Comparison of ENCODE assay signal across 17 cellular contexts in the genomic region with DNA sequence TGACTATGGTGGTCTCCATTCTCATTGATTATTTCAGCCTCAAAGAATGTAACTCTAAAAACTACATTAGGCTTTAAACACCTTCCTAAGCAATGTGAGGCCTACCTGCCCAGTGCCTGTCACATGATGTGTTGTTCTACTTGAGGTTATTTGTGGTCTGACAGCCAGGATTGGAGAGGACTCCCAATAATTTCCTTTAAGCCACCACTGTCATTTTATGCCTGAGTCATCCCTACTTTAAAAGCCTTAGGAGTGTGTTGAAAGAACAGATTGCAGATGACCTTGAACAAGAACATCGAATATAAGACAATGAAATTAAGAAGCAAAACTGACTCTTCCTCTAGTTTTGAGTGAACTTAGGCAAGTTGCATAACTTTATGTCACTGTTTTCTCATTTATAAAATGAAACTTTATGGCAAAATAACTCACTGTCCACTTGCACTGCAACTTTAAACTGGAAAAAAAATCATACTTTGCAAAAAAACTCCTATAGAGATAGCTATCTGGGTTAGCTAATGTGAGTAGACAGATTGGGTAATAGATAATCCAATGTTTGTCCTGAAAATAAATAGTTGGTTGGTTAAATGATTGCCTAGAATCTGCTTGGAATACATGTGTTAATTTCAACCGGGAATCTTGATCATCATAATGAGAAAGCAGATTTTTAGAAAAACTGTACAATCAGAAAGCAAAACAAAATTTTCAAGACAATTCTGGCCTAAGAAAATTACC.
DNase-seq lines count a peak whose midpoint lies in the region; ATAC-seq, FAIRE-seq and TF ChIP-seq lines count a peak whose summit lies in the region.
"Had no signal": no experiment of that assay in that cellular context is flagged by ENCODE, and none has a peak within 500 bp of the region (broad histone marks: within the 10 kb centered on the region; RNA-seq: fewer than 3 reads in every experiment).

No MANE protein-coding gene starts in this region.

- no peak for ATAC-seq in GM21526 (IDR thresholded peaks at IDR 0.05; ENCODE audit: low FRiP score, unreplicated experiment)
- ATAC-seq: A549, HCT116 had no signal

- no peaks in the 10 kb centered on the region for H4K20me1 ChIP-seq in smooth muscle cell (ENCODE audit: low read depth)

- no peaks in the 10 kb centered on the region for H3K79me2 ChIP-seq in smooth muscle cell (ENCODE audit: low read depth)

- H3K27me3 ChIP-seq in breast epithelium, result no peaks in the 10 kb centered on the region
- no peaks in the 10 kb centered on the region for H3K27me3 ChIP-seq in smooth muscle cell (ENCODE audit: low read depth)

- H3F3A ChIP-seq in smooth muscle cell (ENCODE audit: low read depth), result no peaks in the 10 kb centered on the region

- CTCF ChIA-PET in MCF 10A (lab: Yijun Ruan, JAX), result interaction anchor here (0.6 kb wide), 1 partner anchor 814 kb away, joined by 4 read pairs; no protein-coding TSS in a partner anchor

- peak overlapping the region; percentile 21 for H3K4me2 ChIP-seq in smooth muscle cell
- H3K4me2 ChIP-seq: A549 had no signal

- H3K4me1 ChIP-seq in breast epithelium (no peaks in the 10 kb centered on the region), smooth muscle cell (ENCODE audit: low read depth) (no peaks in the 10 kb centered on the region)
- H3K4me1 ChIP-seq: A549 had no signal

- no peaks in the 10 kb centered on the region for H3K36me3 Mint-ChIP-seq in MCF 10A (ENCODE audit: insufficient read depth, unreplicated experiment)
- H3K36me3 Mint-ChIP-seq: CD14-positive monocyte had no signal

- TF ChIP-seq POLR2A in breast epithelium (IDR thresholded peaks at IDR 0.05), result no peak

- FAIRE-seq in urothelium cell line (lab: Jason Lieb, UNC), result no peak
- FAIRE-seq: A549 had no signal

- no peaks in the 10 kb centered on the region for H3K27me3 Mint-ChIP-seq in MCF 10A (ENCODE audit: insufficient read depth, unreplicated experiment)

- H3K27ac ChIP-seq in breast epithelium (no peak overlapping the region), smooth muscle cell (ENCODE audit: low read depth) (peak overlapping the region; percentile 5)
- H3K27ac ChIP-seq: A549, RWPE1 had no signal

- no TSS peak for BruUV-seq in MCF 10A (replicated peaks; lab: Mats Ljungman, UMichigan)

- H3K9ac ChIP-seq in smooth muscle cell (ENCODE audit: low read depth), result no peak overlapping the region

- no peak overlapping the region for H3K4me3 ChIP-seq in breast epithelium
- H3K4me3 ChIP-seq in fibroblast of mammary gland (ENCODE audit: control insufficient read depth, low read depth, low read length), result no peak overlapping the region
- no peak overlapping the region for H3K4me3 ChIP-seq in smooth muscle cell
- H3K4me3 ChIP-seq: A549 had no signal

- TF ChIP-seq CTCF in MCF 10A (IDR thresholded peaks at IDR 0.05; ENCODE audit: unreplicated experiment) (no peak), breast epithelium (IDR thresholded peaks at IDR 0.05) (no peak), fibroblast of mammary gland (conservative IDR thresholded peaks at IDR 0.05; ENCODE audit: control insufficient read depth, insufficient read depth, low read depth, low read length) (no peak), smooth muscle cell (IDR thresholded peaks at IDR 0.05; ENCODE audit: borderline replicate concordance, insufficient read depth, poor library complexity, severe bottlenecking) (no peak)

- peaks cover 17% of the 10 kb centered on the region for H3K9me3 Mint-ChIP-seq in MCF 10A (ENCODE audit: unreplicated experiment)

- no peak overlapping the region for H3K27ac Mint-ChIP-seq in MCF 10A (ENCODE audit: low read depth, unreplicated experiment)
- H3K27ac Mint-ChIP-seq: CD14-positive monocyte had no signal

- intact Hi-C loops in MCF 10A (cut with micrococcal nuclease), result no loop called here
- intact Hi-C loops in breast epithelium (cut with DNase I; ENCODE audit: low total_unique reads), result no loop called here

- no peak overlapping the region for H2AFZ ChIP-seq in smooth muscle cell (ENCODE audit: low read depth)

- no peak overlapping the region for H3K4me3 Mint-ChIP-seq in MCF 10A (ENCODE audit: unreplicated experiment)
- H3K4me3 Mint-ChIP-seq: CD14-positive monocyte had no signal

- POLR2A ChIA-PET in MCF 10A (lab: Yijun Ruan, JAX), result interaction anchor here (0.7 kb wide), 1 partner anchor 9 kb away, joined by 4 read pairs; no protein-coding TSS in a partner anchor

- H3K9me3 ChIP-seq in breast epithelium, result no peaks in the 10 kb centered on the region
- peaks cover 1% of the 10 kb centered on the region for H3K9me3 ChIP-seq in smooth muscle cell (replicated peaks; ENCODE audit: low read depth)
- H3K9me3 ChIP-seq: A549 had no signal

- DNase-seq in MCF 10A (ENCODE audit: unreplicated experiment) (peak; percentile 11), breast epithelium (ENCODE audit: low spot score in 2 of 2) (no peak), NOMO-1 treated with DMSO at 0.1 percent for 48 hours (lab: John Stamatoyannopoulos, UW; ENCODE audit: unreplicated experiment) (peak; percentile 59), fibroblast of mammary gland (ENCODE audit: low read depth) (peak; percentile 35), smooth muscle cell (lab: John Stamatoyannopoulos, UW; ENCODE audit: unreplicated experiment) (no peak), HK-2 (ENCODE audit: unreplicated experiment) (no peak), urothelium cell line (ENCODE audit: low spot score) (no peak)
- DNase-seq: NCI-H1105, NCI-H1694, NCI-H2107, NCI-H2227 treated with DMSO at 0.1 percent for 48 hours, NCI-H524 had no signal

- WGBS in smooth muscle cell (ENCODE audit: low lambda C conversion rate), result 39% methylated on average over 2 of the region's 2 CpGs

- H3K4me1 Mint-ChIP-seq in MCF 10A (ENCODE audit: insufficient read depth, unreplicated experiment), result no peaks in the 10 kb centered on the region
- H3K4me1 Mint-ChIP-seq: CD14-positive monocyte had no signal

- no peaks in the 10 kb centered on the region for H3K36me3 ChIP-seq in breast epithelium
- H3K36me3 ChIP-seq in smooth muscle cell (ENCODE audit: low read depth), result no peaks in the 10 kb centered on the region

Comparison
In these comparisons a context has a peak if more than half of its experiments do, and no peak if none do; other contexts are left out.
1. DNase-seq: peak in MCF 10A (single experiment), NOMO-1 treated with DMSO at 0.1 percent for 48 hours (single experiment) and fibroblast of mammary gland (single experiment); none in breast epithelium (0 of 2), smooth muscle cell (single experiment), HK-2 (single experiment) and urothelium cell line (single experiment).